In the genomic region with DNA sequence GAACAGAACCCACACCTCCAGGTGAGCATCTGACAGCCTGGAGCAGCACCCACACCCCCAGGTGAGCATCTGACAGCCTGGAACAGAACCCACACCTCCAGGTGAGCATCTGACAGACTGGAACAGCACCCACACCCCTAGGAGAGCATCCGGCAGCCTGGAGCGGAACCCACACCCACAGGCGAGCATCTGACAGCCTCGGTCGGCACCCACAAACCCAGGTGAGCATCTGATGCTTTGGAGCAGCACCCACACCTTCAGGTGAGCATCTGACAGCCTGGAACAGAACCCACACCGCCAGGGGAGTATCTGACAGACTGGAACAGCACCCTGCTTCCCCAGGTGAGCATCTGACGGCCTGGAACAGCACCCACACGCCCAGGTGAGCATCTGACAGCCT, we compare ENCODE assay signal across 6 cellular contexts. TPM values are rescaled to one million over a fixed set of nuclear protein-coding genes. Genes with fewer than 3 reads are reported as not detected.
DNase-seq lines count a peak whose midpoint lies in the region; FAIRE-seq and TF ChIP-seq lines count a peak whose summit lies in the region.
"Not testable (repeated sequence)": the region's sequence is repeated elsewhere in the genome, so short reads cannot be mapped to it uniquely, and the experiment has no call there.
"Had no signal": no experiment of that assay in that cellular context is flagged by ENCODE, and none has a peak within 500 bp of the region (broad histone marks: within the 10 kb centered on the region; RNA-seq: fewer than 3 reads in every experiment).

No MANE protein-coding gene starts in this region.

- H3K9me3 ChIP-seq in kidney (ENCODE audit: control insufficient read depth in 1 of 2, low read length in 2 of 2); spleen: not testable (repeated sequence)

- not testable (repeated sequence) for TF ChIP-seq CTCF in kidney (IDR thresholded peaks at IDR 0.05; ENCODE audit: borderline replicate concordance, extremely low read depth, insufficient read depth); spleen (IDR thresholded peaks at IDR 0.05 in 8 of 11, conservative IDR thresholded peaks at IDR 0.05 in 3 of 11)

- not testable (repeated sequence) for H3K36me3 ChIP-seq in kidney (ENCODE audit: control insufficient read depth in 1 of 2, insufficient read depth in 2 of 2, low read length in 2 of 2); spleen

- not testable (repeated sequence) for TF ChIP-seq POLR2A in spleen (IDR thresholded peaks at IDR 0.05)

- not testable (repeated sequence) for H3K4me1 ChIP-seq in kidney (ENCODE audit: control insufficient read depth in 1 of 2, insufficient read depth in 1 of 2, low read depth in 1 of 2, low read length in 2 of 2); spleen

- H3K4me3 ChIP-seq in kidney (ENCODE audit: low read length in 2 of 2); spleen: not testable (repeated sequence)

- intact Hi-C loops in kidney (cut with DNase I); posterior vena cava (cut with DNase I); spleen (cut with DNase I; ENCODE audit: low total_unique reads): not testable (repeated sequence)

- H3K27me3 ChIP-seq in spleen (replicated peaks in 1 of 7) = peaks cover 0 to 26% (median 0%) of the 10 kb centered on the region in 7 donors

- H3K27ac ChIP-seq in kidney (ENCODE audit: low read depth in 2 of 2, low read length in 2 of 2); spleen: not testable (repeated sequence)

- not testable (repeated sequence) for FAIRE-seq in kidney (lab: Jason Lieb, UNC)

- WGBS in spleen, 5 donors = 54 to 57% (median 55%) methylated on average over 7 of the region's 8 CpGs; no CpG with 5 or more reads in 2 of the 5 donors

- DNase-seq in activated CD8-positive, alpha-beta memory T cell treated with anti-CD3 and anti-CD28 coated beads, Interleukin-2, amount 50 U/mL, for 4 hours = peak; percentile 34
- DNase-seq in kidney (peak; percentile 57), posterior vena cava (ENCODE audit: low spot score) (peak; percentile 79), spleen (peak; percentile 1), ureter (ENCODE audit: low spot score) (peak; percentile 22)

- not testable (repeated sequence) for H3K9ac ChIP-seq in kidney (ENCODE audit: low read length in 2 of 2)

RNA-seq across cellular contexts. Expression of a gene that starts 52.9 kb away (rescaled TPM):
- total RNA-seq in kidney (2.4 TPM), posterior vena cava (under 1 TPM; 0.24 to 0.46 TPM), spleen (1 to 10 TPM in 6 of 7 donors, under 1 TPM in 1; 0.64 to 2.8 (median 1.8) TPM), ureter (3.0 TPM)
- polyA plus RNA-seq in kidney (ENCODE audit: insufficient read depth, low read depth, low replicate concordance) (0.15 TPM), spleen (under 1 TPM; 0.09 to 0.51 (median 0.13) TPM)
- total RNA-seq: A172 had no signal

Comparison
In these comparisons a context has a peak if more than half of its experiments do, and no peak if none do; other contexts are left out.
1. DNase-seq: peak in every context shown above with its lines; median percentile 79 in posterior vena cava; 57 in kidney; 34 in activated CD8-positive, alpha-beta memory T cell treated with anti-CD3 and anti-CD28 coated beads, Interleukin-2, amount 50 U/mL, for 4 hours; 22 in ureter; 1 in spleen.